Comparison of ENCODE assay signal across 8 cellular contexts in genomic region chr14:65961004-65961403, GRCh38.
DNase-seq lines count a peak whose midpoint lies in the region; TF ChIP-seq lines count a peak whose summit lies in the region.

No MANE protein-coding gene starts in this region.

- no peaks in the 10 kb centered on the region for H4K20me1 ChIP-seq in KMS-11 (ENCODE audit: insufficient read depth)

- TF ChIP-seq EP300 in sigmoid colon (IDR thresholded peaks at IDR 0.05): no peak

- intact Hi-C loops in sigmoid colon (cut with DNase I): loop anchor here (5.0 kb wide), 1 partner anchor 549 kb away; the partner anchor contains the start of gene FUT8

- H3K9me3 ChIP-seq in liver (ENCODE audit: control insufficient read depth in 4 of 4, low read length in 3 of 4): no peaks in the 10 kb centered on the region
- no peaks in the 10 kb centered on the region for H3K9me3 ChIP-seq in sigmoid colon

- H3K4me2 ChIP-seq in KMS-11: no peak overlapping the region

- no peak for TF ChIP-seq POLR2A in sigmoid colon (IDR thresholded peaks at IDR 0.05)

- no peaks in the 10 kb centered on the region for H3K79me2 ChIP-seq in KMS-11 (ENCODE audit: insufficient read depth, low read depth)

- DNase-seq in NCI-H524 (lab: John Stamatoyannopoulos, UW) (peak; percentile 14 to 43), NCI-H524 treated with DMSO at 0.1 percent for 48 hours (lab: John Stamatoyannopoulos, UW) (no peak), UCSD-AML1 (lab: John Stamatoyannopoulos, UW; ENCODE audit: unreplicated experiment) (peak; percentile 53), brain microvascular endothelial cell (peak; percentile 3), sigmoid colon (no peak)
- DNase-seq in stimulated activated CD8-positive, alpha-beta memory T cell treated with anti-CD3 and anti-CD28 coated beads, Interleukin-7, amount 100 ng/mL, for 4 hours (ENCODE audit: low read depth in 2 of 2): peak; percentile 33 to 37

- 36% methylated on average over 7 of the region's 7 CpGs for WGBS in liver
- 36 to 43% methylated on average over 7 of the region's 7 CpGs for WGBS in sigmoid colon, 2 donors

- no peak overlapping the region for H2AFZ ChIP-seq in KMS-11 (ENCODE audit: low read depth)

- peak; percentile 57 for TF ChIP-seq CTCF in KMS-11 (conservative IDR thresholded peaks at IDR 0.05; ENCODE audit: low read depth, low read length)
- peak; percentile 76 for TF ChIP-seq CTCF in brain microvascular endothelial cell (IDR thresholded peaks at IDR 0.05; ENCODE audit: low read depth, low read length, missing control alignments)
- TF ChIP-seq CTCF in liver (IDR thresholded peaks at IDR 0.05; ENCODE audit: low read depth, low read length, missing input control): peak; percentile 39
- TF ChIP-seq CTCF in sigmoid colon (IDR thresholded peaks at IDR 0.05): peak in 1 of 4 experiments; percentile 11

- H3K27me3 ChIP-seq in KMS-11 (ENCODE audit: insufficient read depth, low read depth) (no peaks in the 10 kb centered on the region), brain microvascular endothelial cell (replicated peaks) (no peaks in the 10 kb centered on the region), liver (ENCODE audit: control insufficient read depth in 4 of 4, insufficient read depth in 4 of 4, low read length in 3 of 4) (peaks cover 0 to 2% (median 0%) of the 10 kb centered on the region in 4 donors), sigmoid colon (peaks cover 0 to 7% (median 0%) of the 10 kb centered on the region in 3 donors)

- in situ Hi-C loops in brain microvascular endothelial cell (cut with HindIII; ENCODE audit: low pct_ligation_motif_present, low sequenced_read_pairs): no loop called here

- H3K9ac ChIP-seq in KMS-11: no peak overlapping the region
- no peak overlapping the region for H3K9ac ChIP-seq in liver (ENCODE audit: low read depth in 1 of 2, low read length in 2 of 2)

- TF ChIP-seq RAD21 in liver (IDR thresholded peaks at IDR 0.05): peak; percentile 31 to 53

- H3K27ac ChIP-seq in KMS-11 (no peak overlapping the region), brain microvascular endothelial cell (no peak overlapping the region), liver (ENCODE audit: low read depth in 1 of 2, low read length in 2 of 2) (no peak overlapping the region), sigmoid colon (no peak overlapping the region)

- no peaks in the 10 kb centered on the region for H3K36me3 ChIP-seq in KMS-11 (ENCODE audit: insufficient read depth)
- H3K36me3 ChIP-seq in brain microvascular endothelial cell (replicated peaks): no peaks in the 10 kb centered on the region
- no peaks in the 10 kb centered on the region for H3K36me3 ChIP-seq in liver (ENCODE audit: control insufficient read depth in 4 of 4, insufficient read depth in 3 of 4, low read depth in 1 of 4, low read length in 3 of 4)
- no peaks in the 10 kb centered on the region for H3K36me3 ChIP-seq in sigmoid colon

- H3K4me3 ChIP-seq in KMS-11 (IDR thresholded peaks at IDR 0.05; ENCODE audit: insufficient read depth, low read depth, low read length) (no peak overlapping the region), brain microvascular endothelial cell (ENCODE audit: low read depth, low read length) (no peak overlapping the region), liver (ENCODE audit: low read depth in 1 of 3, low read length in 3 of 3) (no peak overlapping the region), sigmoid colon (no peak overlapping the region)

- H3K4me1 ChIP-seq in KMS-11 (ENCODE audit: low read depth, poor library complexity, severe bottlenecking) (no peaks in the 10 kb centered on the region), liver (ENCODE audit: control insufficient read depth in 4 of 4, insufficient read depth in 4 of 4, low read length in 3 of 4) (no peaks in the 10 kb centered on the region), sigmoid colon (no peaks in the 10 kb centered on the region)

TF ChIP-seq in liver, 16 proteins besides CTCF, POLR2A, EP300 and RAD21:
- no peak for TF ChIP-seq RXRA (IDR thresholded peaks at IDR 0.05)
- no peak for TF ChIP-seq SP1 (IDR thresholded peaks at IDR 0.05)
- TF ChIP-seq JUND (IDR thresholded peaks at IDR 0.05): no peak
- TF ChIP-seq HNF4G (IDR thresholded peaks at IDR 0.05): no peak
- TF ChIP-seq, protein P1, sequence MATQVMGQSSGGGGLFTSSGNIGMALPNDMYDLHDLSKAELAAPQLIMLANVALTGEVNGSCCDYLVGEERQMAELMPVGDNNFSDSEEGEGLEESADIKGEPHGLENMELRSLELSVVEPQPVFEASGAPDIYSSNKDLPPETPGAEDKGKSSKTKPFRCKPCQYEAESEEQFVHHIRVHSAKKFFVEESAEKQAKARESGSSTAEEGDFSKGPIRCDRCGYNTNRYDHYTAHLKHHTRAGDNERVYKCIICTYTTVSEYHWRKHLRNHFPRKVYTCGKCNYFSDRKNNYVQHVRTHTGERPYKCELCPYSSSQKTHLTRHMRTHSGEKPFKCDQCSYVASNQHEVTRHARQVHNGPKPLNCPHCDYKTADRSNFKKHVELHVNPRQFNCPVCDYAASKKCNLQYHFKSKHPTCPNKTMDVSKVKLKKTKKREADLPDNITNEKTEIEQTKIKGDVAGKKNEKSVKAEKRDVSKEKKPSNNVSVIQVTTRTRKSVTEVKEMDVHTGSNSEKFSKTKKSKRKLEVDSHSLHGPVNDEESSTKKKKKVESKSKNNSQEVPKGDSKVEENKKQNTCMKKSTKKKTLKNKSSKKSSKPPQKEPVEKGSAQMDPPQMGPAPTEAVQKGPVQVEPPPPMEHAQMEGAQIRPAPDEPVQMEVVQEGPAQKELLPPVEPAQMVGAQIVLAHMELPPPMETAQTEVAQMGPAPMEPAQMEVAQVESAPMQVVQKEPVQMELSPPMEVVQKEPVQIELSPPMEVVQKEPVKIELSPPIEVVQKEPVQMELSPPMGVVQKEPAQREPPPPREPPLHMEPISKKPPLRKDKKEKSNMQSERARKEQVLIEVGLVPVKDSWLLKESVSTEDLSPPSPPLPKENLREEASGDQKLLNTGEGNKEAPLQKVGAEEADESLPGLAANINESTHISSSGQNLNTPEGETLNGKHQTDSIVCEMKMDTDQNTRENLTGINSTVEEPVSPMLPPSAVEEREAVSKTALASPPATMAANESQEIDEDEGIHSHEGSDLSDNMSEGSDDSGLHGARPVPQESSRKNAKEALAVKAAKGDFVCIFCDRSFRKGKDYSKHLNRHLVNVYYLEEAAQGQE (IDR thresholded peaks at IDR 0.05): no peak
- no peak for TF ChIP-seq FOXA1 (IDR thresholded peaks at IDR 0.05)
- no peak for TF ChIP-seq ZBTB33 (IDR thresholded peaks at IDR 0.05)
- TF ChIP-seq, protein P2, sequence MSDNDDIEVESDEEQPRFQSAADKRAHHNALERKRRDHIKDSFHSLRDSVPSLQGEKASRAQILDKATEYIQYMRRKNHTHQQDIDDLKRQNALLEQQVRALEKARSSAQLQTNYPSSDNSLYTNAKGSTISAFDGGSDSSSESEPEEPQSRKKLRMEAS (IDR thresholded peaks at IDR 0.05): no peak
- no peak for TF ChIP-seq YY1 (IDR thresholded peaks at IDR 0.05)
- no peak for TF ChIP-seq FOXA2 (IDR thresholded peaks at IDR 0.05)
- TF ChIP-seq ATF3 (IDR thresholded peaks at IDR 0.05): no peak
- no peak for TF ChIP-seq EGR1 (IDR thresholded peaks at IDR 0.05; ENCODE audit: low read depth in 2 of 2)
- TF ChIP-seq GABPA (IDR thresholded peaks at IDR 0.05 in 1 of 2, conservative IDR thresholded peaks at IDR 0.05 in 1 of 2): no peak
- no peak for TF ChIP-seq TAF1 (conservative IDR thresholded peaks at IDR 0.05)
- TF ChIP-seq NR2F2 (IDR thresholded peaks at IDR 0.05): no peak
- no peak for TF ChIP-seq HNF4A (conservative IDR thresholded peaks at IDR 0.05)

Comparison
In these comparisons a context has a peak if more than half of its experiments do, and no peak if none do; other contexts are left out.
1. DNase-seq: peak in NCI-H524 (2 of 2), UCSD-AML1 (single experiment), brain microvascular endothelial cell (single experiment) and stimulated activated CD8-positive, alpha-beta memory T cell treated with anti-CD3 and anti-CD28 coated beads, Interleukin-7, amount 100 ng/mL, for 4 hours (2 of 2); none in NCI-H524 treated with DMSO at 0.1 percent for 48 hours (single experiment) and sigmoid colon (single experiment).